Comparison of ENCODE assay signal across 1 cellular context in the genomic region with DNA sequence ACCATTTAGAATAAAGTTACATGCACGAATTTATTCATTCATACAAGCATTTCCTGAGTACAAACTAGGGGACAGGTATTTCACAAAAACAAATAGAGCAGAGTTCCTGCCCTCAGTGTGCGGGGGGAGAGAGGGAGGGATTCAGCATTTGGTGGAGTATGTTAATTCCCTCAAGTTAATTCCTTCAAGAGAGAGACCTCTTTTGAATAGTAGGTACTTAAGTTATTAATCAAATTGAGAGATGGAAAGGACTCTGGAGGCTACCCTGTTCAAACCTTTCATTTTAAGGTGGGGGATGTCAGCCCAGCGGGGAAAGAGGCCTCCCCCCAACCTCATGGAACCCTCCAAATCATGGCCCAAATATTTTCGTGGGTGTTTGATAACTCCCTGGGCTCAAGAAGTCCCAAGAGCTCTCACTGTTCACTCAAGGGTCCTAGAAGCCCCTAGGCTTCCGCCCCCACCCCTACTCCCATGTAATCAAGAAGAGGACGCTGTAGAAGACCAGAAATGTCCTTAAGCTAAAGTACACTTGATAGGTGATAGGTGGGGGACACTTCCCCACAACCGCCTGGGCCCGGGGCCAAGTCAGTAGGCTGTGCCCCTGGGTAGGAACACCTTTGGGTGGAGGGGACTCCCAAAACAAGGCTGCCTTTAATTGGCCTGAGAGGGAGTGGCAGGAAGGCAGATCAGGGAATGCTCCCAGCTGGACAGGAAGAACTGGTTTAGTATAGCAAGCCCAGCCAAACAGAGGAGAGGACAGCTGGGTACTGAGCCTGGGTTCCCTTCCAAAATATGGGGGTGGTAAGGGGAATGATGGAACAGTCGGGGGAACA.
A peak's percentile ranks its signal among the peaks of the same experiment; 100 is the strongest.
TF ChIP-seq lines count a peak whose summit lies in the region.

No MANE protein-coding gene starts in this region.

TF ChIP-seq in HepG2, 621 proteins besides CTCF, POLR2A, EP300 and RAD21 (continues in another document):
- peak; percentile 47; the same call in 1 of the 2 replicates for TF ChIP-seq NR2F6 (IDR thresholded peaks at IDR 0.05)
- peak; percentile 60 for TF ChIP-seq NR2F6 (CRISPR knock-in tag; IDR thresholded peaks at IDR 0.05)
- TF ChIP-seq, protein P1, sequence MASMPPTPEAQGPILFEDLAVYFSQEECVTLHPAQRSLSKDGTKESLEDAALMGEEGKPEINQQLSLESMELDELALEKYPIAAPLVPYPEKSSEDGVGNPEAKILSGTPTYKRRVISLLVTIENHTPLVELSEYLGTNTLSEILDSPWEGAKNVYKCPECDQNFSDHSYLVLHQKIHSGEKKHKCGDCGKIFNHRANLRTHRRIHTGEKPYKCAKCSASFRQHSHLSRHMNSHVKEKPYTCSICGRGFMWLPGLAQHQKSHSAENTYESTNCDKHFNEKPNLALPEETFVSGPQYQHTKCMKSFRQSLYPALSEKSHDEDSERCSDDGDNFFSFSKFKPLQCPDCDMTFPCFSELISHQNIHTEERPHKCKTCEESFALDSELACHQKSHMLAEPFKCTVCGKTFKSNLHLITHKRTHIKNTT (CRISPR knock-in tag; IDR thresholded peaks at IDR 0.05), result no peak
- TF ChIP-seq BCL6 (CRISPR knock-in tag; IDR thresholded peaks at IDR 0.05), result 0 out of 2 replicates have a peak, but pooled peaks have one; percentile 12
- TF ChIP-seq, protein P2, sequence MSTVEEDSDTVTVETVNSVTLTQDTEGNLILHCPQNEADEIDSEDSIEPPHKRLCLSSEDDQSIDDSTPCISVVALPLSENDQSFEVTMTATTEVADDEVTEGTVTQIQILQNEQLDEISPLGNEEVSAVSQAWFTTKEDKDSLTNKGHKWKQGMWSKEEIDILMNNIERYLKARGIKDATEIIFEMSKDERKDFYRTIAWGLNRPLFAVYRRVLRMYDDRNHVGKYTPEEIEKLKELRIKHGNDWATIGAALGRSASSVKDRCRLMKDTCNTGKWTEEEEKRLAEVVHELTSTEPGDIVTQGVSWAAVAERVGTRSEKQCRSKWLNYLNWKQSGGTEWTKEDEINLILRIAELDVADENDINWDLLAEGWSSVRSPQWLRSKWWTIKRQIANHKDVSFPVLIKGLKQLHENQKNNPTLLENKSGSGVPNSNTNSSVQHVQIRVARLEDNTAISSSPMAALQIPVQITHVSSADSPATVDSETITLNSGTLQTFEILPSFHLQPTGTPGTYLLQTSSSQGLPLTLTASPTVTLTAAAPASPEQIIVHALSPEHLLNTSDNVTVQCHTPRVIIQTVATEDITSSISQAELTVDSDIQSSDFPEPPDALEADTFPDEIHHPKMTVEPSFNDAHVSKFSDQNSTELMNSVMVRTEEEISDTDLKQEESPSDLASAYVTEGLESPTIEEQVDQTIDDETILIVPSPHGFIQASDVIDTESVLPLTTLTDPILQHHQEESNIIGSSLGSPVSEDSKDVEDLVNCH (CRISPR knock-in tag; IDR thresholded peaks at IDR 0.05), result no peak
- TF ChIP-seq, protein P3, sequence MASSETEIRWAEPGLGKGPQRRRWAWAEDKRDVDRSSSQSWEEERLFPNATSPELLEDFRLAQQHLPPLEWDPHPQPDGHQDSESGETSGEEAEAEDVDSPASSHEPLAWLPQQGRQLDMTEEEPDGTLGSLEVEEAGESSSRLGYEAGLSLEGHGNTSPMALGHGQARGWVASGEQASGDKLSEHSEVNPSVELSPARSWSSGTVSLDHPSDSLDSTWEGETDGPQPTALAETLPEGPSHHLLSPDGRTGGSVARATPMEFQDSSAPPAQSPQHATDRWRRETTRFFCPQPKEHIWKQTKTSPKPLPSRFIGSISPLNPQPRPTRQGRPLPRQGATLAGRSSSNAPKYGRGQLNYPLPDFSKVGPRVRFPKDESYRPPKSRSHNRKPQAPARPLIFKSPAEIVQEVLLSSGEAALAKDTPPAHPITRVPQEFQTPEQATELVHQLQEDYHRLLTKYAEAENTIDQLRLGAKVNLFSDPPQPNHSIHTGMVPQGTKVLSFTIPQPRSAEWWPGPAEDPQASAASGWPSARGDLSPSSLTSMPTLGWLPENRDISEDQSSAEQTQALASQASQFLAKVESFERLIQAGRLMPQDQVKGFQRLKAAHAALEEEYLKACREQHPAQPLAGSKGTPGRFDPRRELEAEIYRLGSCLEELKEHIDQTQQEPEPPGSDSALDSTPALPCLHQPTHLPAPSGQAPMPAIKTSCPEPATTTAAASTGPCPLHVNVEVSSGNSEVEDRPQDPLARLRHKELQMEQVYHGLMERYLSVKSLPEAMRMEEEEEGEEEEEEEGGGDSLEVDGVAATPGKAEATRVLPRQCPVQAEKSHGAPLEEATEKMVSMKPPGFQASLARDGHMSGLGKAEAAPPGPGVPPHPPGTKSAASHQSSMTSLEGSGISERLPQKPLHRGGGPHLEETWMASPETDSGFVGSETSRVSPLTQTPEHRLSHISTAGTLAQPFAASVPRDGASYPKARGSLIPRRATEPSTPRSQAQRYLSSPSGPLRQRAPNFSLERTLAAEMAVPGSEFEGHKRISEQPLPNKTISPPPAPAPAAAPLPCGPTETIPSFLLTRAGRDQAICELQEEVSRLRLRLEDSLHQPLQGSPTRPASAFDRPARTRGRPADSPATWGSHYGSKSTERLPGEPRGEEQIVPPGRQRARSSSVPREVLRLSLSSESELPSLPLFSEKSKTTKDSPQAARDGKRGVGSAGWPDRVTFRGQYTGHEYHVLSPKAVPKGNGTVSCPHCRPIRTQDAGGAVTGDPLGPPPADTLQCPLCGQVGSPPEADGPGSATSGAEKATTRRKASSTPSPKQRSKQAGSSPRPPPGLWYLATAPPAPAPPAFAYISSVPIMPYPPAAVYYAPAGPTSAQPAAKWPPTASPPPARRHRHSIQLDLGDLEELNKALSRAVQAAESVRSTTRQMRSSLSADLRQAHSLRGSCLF (CRISPR knock-in tag; IDR thresholded peaks at IDR 0.05; ENCODE audit: borderline replicate concordance), result no peak
- TF ChIP-seq ZNF792 (CRISPR knock-in tag; IDR thresholded peaks at IDR 0.05), result peak; percentile 64; the same call in 1 of the 2 replicates
- peak; percentile 66; the same call in 1 of the 2 replicates for TF ChIP-seq PATZ1 (CRISPR knock-in tag; IDR thresholded peaks at IDR 0.05)
- peak; percentile 63 for TF ChIP-seq ELF3 (CRISPR knock-in tag; IDR thresholded peaks at IDR 0.05)
- 0 out of 2 replicates have a peak, but pooled peaks have one; percentile 9 for TF ChIP-seq NFYC (CRISPR knock-in tag; IDR thresholded peaks at IDR 0.05)
- TF ChIP-seq, protein P4, sequence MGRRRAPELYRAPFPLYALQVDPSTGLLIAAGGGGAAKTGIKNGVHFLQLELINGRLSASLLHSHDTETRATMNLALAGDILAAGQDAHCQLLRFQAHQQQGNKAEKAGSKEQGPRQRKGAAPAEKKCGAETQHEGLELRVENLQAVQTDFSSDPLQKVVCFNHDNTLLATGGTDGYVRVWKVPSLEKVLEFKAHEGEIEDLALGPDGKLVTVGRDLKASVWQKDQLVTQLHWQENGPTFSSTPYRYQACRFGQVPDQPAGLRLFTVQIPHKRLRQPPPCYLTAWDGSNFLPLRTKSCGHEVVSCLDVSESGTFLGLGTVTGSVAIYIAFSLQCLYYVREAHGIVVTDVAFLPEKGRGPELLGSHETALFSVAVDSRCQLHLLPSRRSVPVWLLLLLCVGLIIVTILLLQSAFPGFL (CRISPR knock-in tag; IDR thresholded peaks at IDR 0.05), result no peak
- no peak for TF ChIP-seq EED (CRISPR knock-in tag; IDR thresholded peaks at IDR 0.05)
- TF ChIP-seq ZNF761 (CRISPR knock-in tag; conservative IDR thresholded peaks at IDR 0.05), result no peak
- peak; percentile 75 for TF ChIP-seq CEBPG (CRISPR knock-in tag; IDR thresholded peaks at IDR 0.05)
- no peak for TF ChIP-seq ZNF160 (CRISPR knock-in tag; IDR thresholded peaks at IDR 0.05)
- peak; percentile 59; the same call in 1 of the 2 replicates for TF ChIP-seq DPF2 (CRISPR knock-in tag; IDR thresholded peaks at IDR 0.05; ENCODE audit: borderline replicate concordance, low read depth)
- TF ChIP-seq, protein P5, sequence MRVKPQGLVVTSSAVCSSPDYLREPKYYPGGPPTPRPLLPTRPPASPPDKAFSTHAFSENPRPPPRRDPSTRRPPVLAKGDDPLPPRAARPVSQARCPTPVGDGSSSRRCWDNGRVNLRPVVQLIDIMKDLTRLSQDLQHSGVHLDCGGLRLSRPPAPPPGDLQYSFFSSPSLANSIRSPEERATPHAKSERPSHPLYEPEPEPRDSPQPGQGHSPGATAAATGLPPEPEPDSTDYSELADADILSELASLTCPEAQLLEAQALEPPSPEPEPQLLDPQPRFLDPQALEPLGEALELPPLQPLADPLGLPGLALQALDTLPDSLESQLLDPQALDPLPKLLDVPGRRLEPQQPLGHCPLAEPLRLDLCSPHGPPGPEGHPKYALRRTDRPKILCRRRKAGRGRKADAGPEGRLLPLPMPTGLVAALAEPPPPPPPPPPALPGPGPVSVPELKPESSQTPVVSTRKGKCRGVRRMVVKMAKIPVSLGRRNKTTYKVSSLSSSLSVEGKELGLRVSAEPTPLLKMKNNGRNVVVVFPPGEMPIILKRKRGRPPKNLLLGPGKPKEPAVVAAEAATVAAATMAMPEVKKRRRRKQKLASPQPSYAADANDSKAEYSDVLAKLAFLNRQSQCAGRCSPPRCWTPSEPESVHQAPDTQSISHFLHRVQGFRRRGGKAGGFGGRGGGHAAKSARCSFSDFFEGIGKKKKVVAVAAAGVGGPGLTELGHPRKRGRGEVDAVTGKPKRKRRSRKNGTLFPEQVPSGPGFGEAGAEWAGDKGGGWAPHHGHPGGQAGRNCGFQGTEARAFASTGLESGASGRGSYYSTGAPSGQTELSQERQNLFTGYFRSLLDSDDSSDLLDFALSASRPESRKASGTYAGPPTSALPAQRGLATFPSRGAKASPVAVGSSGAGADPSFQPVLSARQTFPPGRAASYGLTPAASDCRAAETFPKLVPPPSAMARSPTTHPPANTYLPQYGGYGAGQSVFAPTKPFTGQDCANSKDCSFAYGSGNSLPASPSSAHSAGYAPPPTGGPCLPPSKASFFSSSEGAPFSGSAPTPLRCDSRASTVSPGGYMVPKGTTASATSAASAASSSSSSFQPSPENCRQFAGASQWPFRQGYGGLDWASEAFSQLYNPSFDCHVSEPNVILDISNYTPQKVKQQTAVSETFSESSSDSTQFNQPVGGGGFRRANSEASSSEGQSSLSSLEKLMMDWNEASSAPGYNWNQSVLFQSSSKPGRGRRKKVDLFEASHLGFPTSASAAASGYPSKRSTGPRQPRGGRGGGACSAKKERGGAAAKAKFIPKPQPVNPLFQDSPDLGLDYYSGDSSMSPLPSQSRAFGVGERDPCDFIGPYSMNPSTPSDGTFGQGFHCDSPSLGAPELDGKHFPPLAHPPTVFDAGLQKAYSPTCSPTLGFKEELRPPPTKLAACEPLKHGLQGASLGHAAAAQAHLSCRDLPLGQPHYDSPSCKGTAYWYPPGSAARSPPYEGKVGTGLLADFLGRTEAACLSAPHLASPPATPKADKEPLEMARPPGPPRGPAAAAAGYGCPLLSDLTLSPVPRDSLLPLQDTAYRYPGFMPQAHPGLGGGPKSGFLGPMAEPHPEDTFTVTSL (CRISPR knock-in tag; IDR thresholded peaks at IDR 0.05; ENCODE audit: borderline replicate concordance), result no peak; the same call in 1 of the 2 replicates
- no peak for TF ChIP-seq MXD4 (CRISPR knock-in tag; IDR thresholded peaks at IDR 0.05)
- TF ChIP-seq RAD51 (IDR thresholded peaks at IDR 0.05; ENCODE audit: borderline replicate concordance), result no peak
- no peak for TF ChIP-seq ZFP82 (CRISPR knock-in tag; IDR thresholded peaks at IDR 0.05; ENCODE audit: borderline replicate concordance)
- TF ChIP-seq HMGA1 (CRISPR knock-in tag; conservative IDR thresholded peaks at IDR 0.05), result no peak
- TF ChIP-seq, protein P6, sequence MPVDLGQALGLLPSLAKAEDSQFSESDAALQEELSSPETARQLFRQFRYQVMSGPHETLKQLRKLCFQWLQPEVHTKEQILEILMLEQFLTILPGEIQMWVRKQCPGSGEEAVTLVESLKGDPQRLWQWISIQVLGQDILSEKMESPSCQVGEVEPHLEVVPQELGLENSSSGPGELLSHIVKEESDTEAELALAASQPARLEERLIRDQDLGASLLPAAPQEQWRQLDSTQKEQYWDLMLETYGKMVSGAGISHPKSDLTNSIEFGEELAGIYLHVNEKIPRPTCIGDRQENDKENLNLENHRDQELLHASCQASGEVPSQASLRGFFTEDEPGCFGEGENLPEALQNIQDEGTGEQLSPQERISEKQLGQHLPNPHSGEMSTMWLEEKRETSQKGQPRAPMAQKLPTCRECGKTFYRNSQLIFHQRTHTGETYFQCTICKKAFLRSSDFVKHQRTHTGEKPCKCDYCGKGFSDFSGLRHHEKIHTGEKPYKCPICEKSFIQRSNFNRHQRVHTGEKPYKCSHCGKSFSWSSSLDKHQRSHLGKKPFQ (CRISPR knock-in tag; IDR thresholded peaks at IDR 0.05; ENCODE audit: insufficient replicate concordance), result no peak
- TF ChIP-seq ZBTB8A (CRISPR knock-in tag; IDR thresholded peaks at IDR 0.05; ENCODE audit: borderline replicate concordance, low read depth), result no peak
- no peak for TF ChIP-seq ZNF260 (CRISPR knock-in tag; IDR thresholded peaks at IDR 0.05; ENCODE audit: borderline replicate concordance, low read depth)
- TF ChIP-seq MYC (CRISPR knock-in tag; IDR thresholded peaks at IDR 0.05; ENCODE audit: borderline replicate concordance), result no peak
- TF ChIP-seq SP1 (IDR thresholded peaks at IDR 0.05), result no peak
- no peak for TF ChIP-seq SP1 (CRISPR knock-in tag; IDR thresholded peaks at IDR 0.05)
- no peak for TF ChIP-seq RNF2 (conservative IDR thresholded peaks at IDR 0.05; ENCODE audit: low read depth)
- TF ChIP-seq HOXA5 (CRISPR knock-in tag; IDR thresholded peaks at IDR 0.05), result no peak
- no peak for TF ChIP-seq GABPB1 (CRISPR knock-in tag; IDR thresholded peaks at IDR 0.05)
- no peak for TF ChIP-seq SCMH1 (CRISPR knock-in tag; IDR thresholded peaks at IDR 0.05; ENCODE audit: borderline replicate concordance)
- TF ChIP-seq ZNF20 (CRISPR knock-in tag; IDR thresholded peaks at IDR 0.05), result no peak
- no peak for TF ChIP-seq RNF219 (CRISPR knock-in tag; IDR thresholded peaks at IDR 0.05)
